In genomic region chr4:6221296-6221850, GRCh38 we compare ENCODE assay signal across 9 cellular contexts. TPM values are rescaled to one million over a fixed set of nuclear protein-coding genes. Genes with fewer than 3 reads are reported as not detected.
DNase-seq lines count a peak whose midpoint lies in the region; ATAC-seq and TF ChIP-seq lines count a peak whose summit lies in the region.
"Had no signal": no experiment of that assay in that cellular context is flagged by ENCODE, and none has a peak within 500 bp of the region (broad histone marks: within the 10 kb centered on the region; RNA-seq: fewer than 3 reads in every experiment).

No MANE protein-coding gene starts in this region.

- POLR2A ChIA-PET in RWPE1 (lab: Yijun Ruan, JAX; ENCODE audit: low non-redundant PET): no interaction called here

- DNase-seq in H7: peak; percentile 58
- peak; percentile 57 for DNase-seq in NCI-H2227 treated with DMSO at 0.1 percent for 48 hours (lab: John Stamatoyannopoulos, UW)
- DNase-seq in esophagus muscularis mucosa (ENCODE audit: extremely low spot score): no peak
- peak; percentile 49 for DNase-seq in posterior vena cava (ENCODE audit: low spot score)
- DNase-seq in midbrain (lab: John Stamatoyannopoulos, UW): no peak
- DNase-seq in RWPE1 (ENCODE audit: low spot score): no peak
- DNase-seq: gastrocnemius medialis had no signal

- peak overlapping the region; percentile 48 for H3K4me3 ChIP-seq in H7 (ENCODE audit: insufficient read depth, low read depth, low read length)
- H3K4me3 ChIP-seq in esophagus muscularis mucosa: peak overlapping the region; percentile 39 to 54 (median 46)

- WGBS in esophagus muscularis mucosa: 19% methylated on average over 13 of the region's 17 CpGs

- H3K27ac ChIP-seq in esophagus muscularis mucosa (replicated peaks in 1 of 4): no peak overlapping the region
- no peak overlapping the region for H3K27ac ChIP-seq in RWPE1
- H3K27ac ChIP-seq: gastrocnemius medialis had no signal

- H3K9me3 ChIP-seq in esophagus muscularis mucosa: peaks cover 0 to 11% (median 9%) of the 10 kb centered on the region in 4 donors
- H3K9me3 ChIP-seq: gastrocnemius medialis had no signal

- no peak for TF ChIP-seq CTCF in esophagus muscularis mucosa (IDR thresholded peaks at IDR 0.05)
- no peak for TF ChIP-seq CTCF in RWPE1 (conservative IDR thresholded peaks at IDR 0.05; ENCODE audit: low read depth)

- H3K27me3 ChIP-seq in H7 (ENCODE audit: control insufficient read depth, insufficient read depth, low read length): peaks cover 10% of the 10 kb centered on the region
- H3K27me3 ChIP-seq in esophagus muscularis mucosa: peaks cover 0 to 67% (median 26%) of the 10 kb centered on the region in 4 donors

- CTCF ChIA-PET in RWPE1 (lab: Yijun Ruan, JAX): no interaction called here

- H3K36me3 ChIP-seq in H7 (replicated peaks; ENCODE audit: control insufficient read depth, insufficient read depth, low read length) (no peaks in the 10 kb centered on the region), esophagus muscularis mucosa (no peaks in the 10 kb centered on the region)
- H3K36me3 ChIP-seq: gastrocnemius medialis had no signal

- ATAC-seq in GM18870 (IDR thresholded peaks at IDR 0.05; ENCODE audit: unreplicated experiment): no peak

- no peak for TF ChIP-seq EP300 in esophagus muscularis mucosa (IDR thresholded peaks at IDR 0.05)

- peaks cover 0 to 12% (median 11%) of the 10 kb centered on the region in 4 donors for H3K4me1 ChIP-seq in esophagus muscularis mucosa
- H3K4me1 ChIP-seq: gastrocnemius medialis had no signal

- intact Hi-C loops in esophagus muscularis mucosa (cut with DNase I) (no loop called here), posterior vena cava (cut with DNase I) (no loop called here)

- no peak for TF ChIP-seq POLR2A in esophagus muscularis mucosa (IDR thresholded peaks at IDR 0.05; ENCODE audit: low read depth)

RNA-seq across cellular contexts. Expression of gene JAKMIP1, which starts 21.0 kb away (rescaled TPM):
- total RNA-seq in H7 (2014; rRNA removed; shearing (Covaris generic)): 8.2 and 10.3 TPM in 2 replicates
- 1 to 10 TPM in 2 of 4 donors, under 1 TPM in 2; 0.57 to 2.8 (median 0.91) TPM for total RNA-seq in esophagus muscularis mucosa
- under 1 TPM; 0.14 TPM for total RNA-seq in posterior vena cava
- total RNA-seq: myocyte had no signal

RNA-seq across cellular contexts. Expression of gene WFS1, which starts 48.3 kb away (rescaled TPM):
- total RNA-seq in H7 (2014; rRNA removed; shearing (Covaris generic)): 21.0 and 22.6 TPM in 2 replicates
- total RNA-seq in esophagus muscularis mucosa (100 to 1,000 TPM in 2 of 4 donors, 10 to 100 TPM in 2; 62.3 to 159 (median 104) TPM), posterior vena cava (10 to 100 TPM; 48.9 to 52.6 TPM)

Comparison
In these comparisons a context has a peak if more than half of its experiments do, and no peak if none do; other contexts are left out.
1. DNase-seq: peak in H7 (single experiment), NCI-H2227 treated with DMSO at 0.1 percent for 48 hours (single experiment) and posterior vena cava (single experiment); none in esophagus muscularis mucosa (single experiment), midbrain (single experiment) and RWPE1 (single experiment).